In the genomic region with DNA sequence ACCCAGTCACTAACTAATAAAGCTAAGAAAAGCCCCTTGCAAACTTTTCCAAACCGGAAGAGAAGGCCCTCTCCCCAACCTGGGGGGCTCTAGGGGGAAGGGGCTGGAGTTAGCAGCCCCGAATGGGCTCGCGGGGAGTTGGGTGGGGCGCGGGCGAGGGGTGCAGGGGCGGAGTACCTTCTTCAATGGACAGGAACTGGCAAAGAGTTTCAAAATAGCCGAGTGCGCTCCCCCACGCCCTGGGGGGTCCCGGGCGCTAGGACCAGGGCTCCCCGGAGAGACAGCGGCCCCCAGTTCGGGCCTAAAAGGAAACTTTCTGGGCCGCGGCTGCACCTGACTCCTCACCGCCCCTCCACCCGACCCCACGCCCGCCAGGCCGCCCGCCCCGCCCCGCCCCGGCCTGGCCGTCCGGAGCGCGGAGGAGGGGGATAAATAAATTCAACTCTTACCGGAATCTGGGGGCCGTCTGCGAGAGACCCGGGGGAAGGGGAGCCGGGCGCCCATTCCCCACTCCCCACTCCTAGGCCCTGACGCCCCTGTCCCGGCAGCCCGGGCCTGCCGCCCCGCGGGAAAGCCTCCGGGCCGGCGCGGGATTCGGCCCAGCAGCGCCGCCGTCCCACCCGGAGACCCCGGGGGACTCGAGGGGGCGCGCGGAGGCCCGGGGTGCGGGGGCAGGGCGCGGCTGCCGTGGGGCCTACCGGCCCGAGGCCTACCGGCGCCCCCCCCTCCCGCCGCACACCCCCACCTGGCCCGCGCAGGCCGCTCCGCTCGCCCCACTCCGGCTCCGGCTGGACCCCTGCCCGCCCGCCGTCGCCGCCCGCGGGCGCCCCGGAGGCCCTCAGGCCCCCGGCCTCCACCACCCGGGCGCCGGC, we compare ENCODE assay signal across 8 cellular contexts. TPM values are rescaled to one million over a fixed set of nuclear protein-coding genes. Genes with fewer than 3 reads are reported as not detected.
A peak's percentile ranks its signal among the peaks of the same experiment; 100 is the strongest.
DNase-seq lines count a peak whose midpoint lies in the region; ATAC-seq and TF ChIP-seq lines count a peak whose summit lies in the region.

No MANE protein-coding gene starts in this region.

- H3K27ac ChIP-seq in heart right ventricle (peak overlapping the region; percentile 96 to 99 (median 98)), psoas muscle (peak overlapping the region; percentile 96)

- H3K4me3 ChIP-seq in heart right ventricle = peak overlapping the region; percentile 85 to 97 (median 92)
- peak overlapping the region; percentile 88 for H3K4me3 ChIP-seq in psoas muscle

- peaks cover 0 to 10% (median 0%) of the 10 kb centered on the region in 9 donors for H3K36me3 ChIP-seq in heart right ventricle
- H3K36me3 ChIP-seq in psoas muscle (ENCODE audit: insufficient read depth in 1 of 2, low read depth in 1 of 2) = peaks cover 0 to 6% of the 10 kb centered on the region in 2 donors

- 0 to 1% methylated on average over 59 to 78 of the region's 88 CpGs for WGBS in heart right ventricle, 2 donors
- 0 to 1% (median 1%) methylated on average over 25 to 88 of the region's 88 CpGs for WGBS in psoas muscle, 3 donors

- intact Hi-C loops in heart right ventricle (cut with DNase I) (loop anchor here in 4 of 10 donors (5.0 to 10.0 kb wide), 3 partner anchors 70 to 1607 kb away; a partner anchor contains a TSS), psoas muscle (cut with DNase I) (loop anchor here in 1 of 2 donors (5.0 kb wide), 1 partner anchor 72 kb away; a partner anchor contains a TSS)

- peaks cover 0 to 36% (median 23%) of the 10 kb centered on the region in 9 donors for H3K4me1 ChIP-seq in heart right ventricle
- peaks cover 12% of the 10 kb centered on the region for H3K4me1 ChIP-seq in psoas muscle

- TF ChIP-seq CTCF in heart right ventricle (IDR thresholded peaks at IDR 0.05) (no peak), psoas muscle (IDR thresholded peaks at IDR 0.05) (no peak)

- peak; percentile 25 for ATAC-seq in GM18867 (IDR thresholded peaks at IDR 0.05; ENCODE audit: unreplicated experiment)
- ATAC-seq in HG03060 (IDR thresholded peaks at IDR 0.05; ENCODE audit: low read depth, unreplicated experiment) = peak; percentile 1
- ATAC-seq in heart right ventricle = peak; percentile 32 to 72 (median 42)
- peak; percentile 35 to 60 (median 47) for ATAC-seq in psoas muscle

- H3K27me3 ChIP-seq in heart right ventricle (no peaks in the 10 kb centered on the region), psoas muscle (ENCODE audit: insufficient read depth in 3 of 3, low read length in 2 of 3) (no peaks in the 10 kb centered on the region)

- in situ Hi-C loops in ACHN (cut with HindIII; ENCODE audit: low pct_ligation_motif_present, low pct_unique_long_range_greater_than_20kb, low sequenced_read_pairs) (no loop called here), SK-MEL-5 (cut with HindIII; ENCODE audit: low pct_unique_long_range_greater_than_20kb, low sequenced_read_pairs) (no loop called here)

- peak; percentile 50 for DNase-seq in ACHN
- peak; percentile 14 for DNase-seq in SK-MEL-5 (ENCODE audit: low read depth, low spot score)
- DNase-seq in activated naive CD8-positive, alpha-beta T cell treated with anti-CD3 and anti-CD28 coated beads, Interleukin-2, amount 50 U/mL, for 16 hours (ENCODE audit: low read depth, low spot score) = peak; percentile 5
- peak; percentile 43 to 48 for DNase-seq in heart right ventricle
- DNase-seq in psoas muscle = peak; percentile 47 to 67
- DNase-seq in DMS153 (lab: John Stamatoyannopoulos, UW) = no peak

- H3K9me3 ChIP-seq in heart right ventricle (no peaks in the 10 kb centered on the region), psoas muscle (no peaks in the 10 kb centered on the region)

RNA-seq across cellular contexts. Expression of a gene that starts 0.9 kb away (rescaled TPM):
- total RNA-seq in SK-MEL-5 (2014; rRNA removed; shearing (Covaris generic)) = 6.5 and 6.8 TPM in 2 replicates
- 2.1 and 3.4 TPM in 2 replicates for polyA plus RNA-seq in SK-MEL-5 (2015; cell fraction: cytosol; rRNA removed)
- 8.8 and 9.9 TPM in 2 replicates for polyA plus RNA-seq in SK-MEL-5 (2015; cell fraction: nucleus; rRNA removed)
- total RNA-seq in heart right ventricle = 10 to 100 TPM; 12.5 to 26.3 (median 16.4) TPM
- polyA plus RNA-seq in heart right ventricle = 1 to 10 TPM; 1.1 to 3.7 TPM
- 10 to 100 TPM; 15.4 to 17.7 (median 16.5) TPM for total RNA-seq in psoas muscle
- 1 to 10 TPM; 1.7 to 4.0 (median 2.4) TPM for polyA plus RNA-seq in psoas muscle
